In the genomic region with DNA sequence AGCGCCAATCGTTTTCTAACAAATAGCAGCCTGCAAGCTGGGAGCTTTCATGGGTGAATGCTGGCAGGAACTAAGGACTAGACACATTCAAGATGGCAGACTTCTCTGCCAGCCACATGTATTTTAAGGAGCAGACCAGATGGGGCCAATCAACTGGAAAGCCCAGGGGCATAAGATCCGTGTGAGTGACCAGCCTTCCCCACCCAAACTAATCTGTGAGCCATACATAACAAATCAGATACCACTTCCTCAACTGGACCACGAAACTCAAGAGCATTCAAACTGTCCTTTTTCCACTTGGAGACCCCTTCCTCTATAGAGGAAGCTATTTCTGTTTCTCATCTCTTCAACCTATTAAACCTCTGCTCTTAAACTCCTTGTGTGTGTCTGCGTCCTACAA, we compare ENCODE assay signal across 15 cellular contexts. TPM values are rescaled to one million over a fixed set of nuclear protein-coding genes. Genes with fewer than 3 reads are reported as not detected.
DNase-seq lines count a peak whose midpoint lies in the region; ATAC-seq and TF ChIP-seq lines count a peak whose summit lies in the region.
"Had no signal": no experiment of that assay in that cellular context is flagged by ENCODE, and none has a peak within 500 bp of the region (broad histone marks: within the 10 kb centered on the region; RNA-seq: fewer than 3 reads in every experiment).

No MANE protein-coding gene starts in this region.

- peak overlapping the region; percentile 28; the same call in 1 of the 2 replicates for H3K4me3 ChIP-seq in DOHH2 (ENCODE audit: low read length)
- no peak overlapping the region for H3K4me3 ChIP-seq in transverse colon
- H3K4me3 ChIP-seq: GM23338 had no signal

- intact Hi-C loops in transverse colon (cut with DNase I; ENCODE audit: low total_unique reads), result no loop called here

- H3K4me3 Mint-ChIP-seq in T-helper 17 cell, result no peak overlapping the region
- no peak overlapping the region for H3K4me3 Mint-ChIP-seq in nephron progenitor cell
- H3K4me3 Mint-ChIP-seq: CD4-positive, alpha-beta memory T cell; GM23338 had no signal

- no peaks in the 10 kb centered on the region for H3F3A ChIP-seq in DOHH2 (ENCODE audit: control insufficient read depth, insufficient read depth)

- peaks cover 59% of the 10 kb centered on the region for H3K4me1 ChIP-seq in DOHH2 (ENCODE audit: control insufficient read depth, low read length)
- no peaks in the 10 kb centered on the region for H3K4me1 ChIP-seq in transverse colon

- TF ChIP-seq POLR2A in transverse colon (IDR thresholded peaks at IDR 0.05), result no peak

- 0 out of 2 replicates have a peak, but pooled peaks cover 6% of the 10 kb centered on the region for H3K36me3 ChIP-seq in DOHH2 (ENCODE audit: control insufficient read depth, low read length)
- H3K36me3 ChIP-seq in transverse colon, result no peaks in the 10 kb centered on the region

- TF ChIP-seq CTCF in DOHH2 (IDR thresholded peaks at IDR 0.05; ENCODE audit: low read depth, low read length, poor library complexity, severe bottlenecking) (no peak), nephron progenitor cell (IDR thresholded peaks at IDR 0.05) (no peak), transverse colon (IDR thresholded peaks at IDR 0.05) (no peak)

- H3K4me1 Mint-ChIP-seq in T-helper 17 cell (peaks cover 7% of the 10 kb centered on the region), nephron progenitor cell (peaks cover 16% of the 10 kb centered on the region)
- H3K4me1 Mint-ChIP-seq: CD4-positive, alpha-beta memory T cell had no signal

- H3K4me2 ChIP-seq in DOHH2 (ENCODE audit: low read length), result peak overlapping the region; percentile 53
- H3K4me2 ChIP-seq: GM23338 had no signal

- H3K36me3 Mint-ChIP-seq in T-helper 17 cell (ENCODE audit: low read depth) (peaks cover 3% of the 10 kb centered on the region), nephron progenitor cell (ENCODE audit: low read depth) (no peaks in the 10 kb centered on the region)
- H3K36me3 Mint-ChIP-seq: CD4-positive, alpha-beta memory T cell had no signal

- no peaks in the 10 kb centered on the region for H3K9me3 ChIP-seq in DOHH2 (ENCODE audit: control insufficient read depth, insufficient read depth, low read length)
- H3K9me3 ChIP-seq in T-helper 17 cell (ENCODE audit: control insufficient read depth, low read length, poor library complexity, severe bottlenecking), result no peaks in the 10 kb centered on the region
- no peaks in the 10 kb centered on the region for H3K9me3 ChIP-seq in transverse colon

- no peaks in the 10 kb centered on the region for H4K20me1 ChIP-seq in DOHH2 (ENCODE audit: control insufficient read depth, insufficient read depth, low read depth, low read length)

- TF ChIP-seq EP300 in transverse colon (IDR thresholded peaks at IDR 0.05; ENCODE audit: low read depth), result no peak

- no peaks in the 10 kb centered on the region for H3K79me2 ChIP-seq in DOHH2 (ENCODE audit: control insufficient read depth, low read length)

- in situ Hi-C loops in transverse colon (cut with MboI; ENCODE audit: low pct_ligation_motif_present in 1 of 4, low pct_unique_long_range_greater_than_20kb in 1 of 4, low sequenced_read_pairs in 3 of 4), result no loop called here

- DNase-seq in T-helper 17 cell (no peak), nephron progenitor cell (no peak), NCI-H2227 treated with DMSO at 0.1 percent for 48 hours (lab: John Stamatoyannopoulos, UW) (no peak), transverse colon (no peak)
- DNase-seq: AML-193; CD4-positive, alpha-beta memory T cell; DMS79 treated with DMSO at 0.1 percent for 48 hours; MV-4-11; NCI-H1436; NCI-H2081; OCI-M1 had no signal

- H3K27me3 Mint-ChIP-seq in T-helper 17 cell (peaks cover 80% of the 10 kb centered on the region), nephron progenitor cell (ENCODE audit: low read depth, poor library complexity) (peaks cover 31% of the 10 kb centered on the region)

- no peaks in the 10 kb centered on the region for H3K9me3 Mint-ChIP-seq in nephron progenitor cell
- H3K9me3 Mint-ChIP-seq: GM23338 had no signal

- no peaks in the 10 kb centered on the region for H3K27me3 ChIP-seq in DOHH2 (ENCODE audit: control insufficient read depth, low read length)
- peaks cover 5% of the 10 kb centered on the region for H3K27me3 ChIP-seq in transverse colon

- H3K27ac Mint-ChIP-seq in T-helper 17 cell (no peak overlapping the region), nephron progenitor cell (peak overlapping the region; percentile 53)
- H3K27ac Mint-ChIP-seq: CD4-positive, alpha-beta memory T cell; GM23338 had no signal

- 42 to 61% methylated on average over 2 to 5 of the region's 5 CpGs for WGBS in transverse colon (ENCODE audit: low coverage in 1 of 2), 2 donors

- no peaks in the 10 kb centered on the region for H3K9me2 ChIP-seq in DOHH2 (replicated peaks; ENCODE audit: control insufficient read depth, low read length)

- ATAC-seq in HG03354 (IDR thresholded peaks at IDR 0.05; ENCODE audit: poor library complexity, severe bottlenecking, unreplicated experiment) (peak; percentile 42), T-helper 17 cell (peak; percentile 44), GM18502 (IDR thresholded peaks at IDR 0.05; ENCODE audit: poor library complexity, unreplicated experiment) (no peak)
- ATAC-seq: GM23338 had no signal

- peak overlapping the region; percentile 53 for H3K27ac ChIP-seq in DOHH2 (ENCODE audit: low read depth, low read length)
- H3K27ac ChIP-seq in transverse colon, result no peak overlapping the region

RNA-seq across cellular contexts. Expression of gene TCL1B, which starts 9.7 kb away (rescaled TPM):
- total RNA-seq in T-helper 17 cell, result not detected
- total RNA-seq in transverse colon, result under 1 TPM in 1 of 4 donors, not detected in 3; 0.64 TPM
- total RNA-seq: CD4-positive, alpha-beta memory T cell had no signal

RNA-seq across cellular contexts. Expression of gene TCL1A, which starts 18.0 kb away (rescaled TPM):
- total RNA-seq in T-helper 17 cell (1 to 10 TPM in 1 of 2 donors, not detected in 1; 5.4 TPM), transverse colon (10 to 100 TPM in 1 of 4 donors, 1 to 10 TPM in 1, not detected in 2; 3.7 to 19.5 TPM)
- total RNA-seq: CD4-positive, alpha-beta memory T cell had no signal
